In the genomic region with DNA sequence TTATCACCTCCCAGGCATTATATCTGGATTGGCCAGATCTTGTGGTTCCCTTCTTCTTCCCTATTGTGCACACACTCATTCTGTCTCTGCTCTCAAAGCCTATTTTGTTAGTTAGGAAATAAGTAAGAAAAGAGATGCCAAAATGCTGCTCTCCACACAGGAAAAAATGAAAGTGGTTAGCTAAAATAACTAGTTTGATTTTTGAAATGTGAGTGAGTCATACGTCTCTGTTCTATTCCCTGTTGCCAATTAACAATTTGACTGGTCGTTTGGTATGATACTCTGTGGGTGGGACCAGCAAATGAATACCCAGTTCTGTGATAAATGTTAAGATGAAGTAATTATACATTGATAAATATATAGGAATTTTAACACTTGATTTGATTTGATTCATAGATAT, we compare ENCODE assay signal across 13 cellular contexts. TPM values are rescaled to one million over a fixed set of nuclear protein-coding genes. Genes with fewer than 3 reads are reported as not detected.
DNase-seq lines count a peak whose midpoint lies in the region; ATAC-seq and TF ChIP-seq lines count a peak whose summit lies in the region.
"Had no signal": no experiment of that assay in that cellular context is flagged by ENCODE, and none has a peak within 500 bp of the region (broad histone marks: within the 10 kb centered on the region; RNA-seq: fewer than 3 reads in every experiment).

No MANE protein-coding gene starts in this region.

- H3K36me3 Mint-ChIP-seq in activated naive CD4-positive, alpha-beta T cell treated with anti-CD3 and anti-CD28 coated beads for 36 hours (ENCODE audit: low read depth): peaks cover 35% of the 10 kb centered on the region

- no peak for TF ChIP-seq POLR2A in thyroid gland (IDR thresholded peaks at IDR 0.05)

- TF ChIP-seq CTCF in fibroblast of mammary gland (conservative IDR thresholded peaks at IDR 0.05; ENCODE audit: control insufficient read depth, insufficient read depth, low read depth, low read length) (no peak), thyroid gland (IDR thresholded peaks at IDR 0.05) (no peak)

- H3K27me3 Mint-ChIP-seq in activated naive CD4-positive, alpha-beta T cell treated with anti-CD3 and anti-CD28 coated beads for 36 hours (ENCODE audit: low read depth): no peaks in the 10 kb centered on the region
- H3K27me3 Mint-ChIP-seq in stimulated activated naive CD8-positive, alpha-beta T cell treated with anti-CD3 and anti-CD28 coated beads, Interleukin-15, amount 100 ng/mL, for 72 hours: no peaks in the 10 kb centered on the region
- H3K27me3 Mint-ChIP-seq: CD4-positive, CD25-positive, alpha-beta regulatory T cell had no signal

- intact Hi-C loops in activated naive CD4-positive, alpha-beta T cell treated with anti-CD3 and anti-CD28 coated beads for 36 hours (cut with micrococcal nuclease): no loop called here
- intact Hi-C loops in thyroid gland (cut with DNase I): no loop called here

- no peak for DNase-seq in activated naive CD4-positive, alpha-beta T cell treated with anti-CD3 and anti-CD28 coated beads for 36 hours
- no peak for DNase-seq in activated naive CD4-positive, alpha-beta T cell treated with Interleukin-2 at 50 U/mL for 16 hours
- DNase-seq in fibroblast of mammary gland (ENCODE audit: low read depth) (peak; percentile 77), thyroid gland (no peak), NCI-H1092 (lab: John Stamatoyannopoulos, UW) (no peak), DMS 273 treated with DMSO at 0.1 percent for 48 hours (lab: John Stamatoyannopoulos, UW) (no peak)
- DNase-seq in stimulated activated naive CD8-positive, alpha-beta T cell treated with anti-CD3 and anti-CD28 coated beads, Interleukin-15, amount 100 ng/mL, for 72 hours: no peak
- DNase-seq: anterior cingulate cortex; CD4-positive, CD25-positive, alpha-beta regulatory T cell; GF-D8; nucleus accumbens had no signal

- no peaks in the 10 kb centered on the region for H3K36me3 ChIP-seq in thyroid gland

- CTCF ChIA-PET in activated naive CD4-positive, alpha-beta T cell treated with anti-CD3 and anti-CD28 coated beads for 36 hours (lab: Charles Lee): interaction anchor here (0.6 to 2.5 kb wide), 4 partner anchors 16 to 123 kb away, joined by 3 to 13 read pairs (median 4); no protein-coding TSS in a partner anchor

- WGBS in thyroid gland, 2 donors: 50 to 53% methylated on average over 2 of the region's 2 CpGs

- no peak overlapping the region for H3K4me3 ChIP-seq in fibroblast of mammary gland (ENCODE audit: control insufficient read depth, low read depth, low read length)
- no peak overlapping the region for H3K4me3 ChIP-seq in thyroid gland (replicated peaks in 1 of 3)

- H3K9me3 Mint-ChIP-seq in activated naive CD4-positive, alpha-beta T cell treated with anti-CD3 and anti-CD28 coated beads for 36 hours: no peaks in the 10 kb centered on the region
- H3K9me3 Mint-ChIP-seq in stimulated activated naive CD8-positive, alpha-beta T cell treated with anti-CD3 and anti-CD28 coated beads, Interleukin-15, amount 100 ng/mL, for 72 hours: no peaks in the 10 kb centered on the region

- no peaks in the 10 kb centered on the region for H3K27me3 ChIP-seq in thyroid gland

- H3K4me1 ChIP-seq in thyroid gland: no peaks in the 10 kb centered on the region

- H3K27ac Mint-ChIP-seq in activated naive CD4-positive, alpha-beta T cell treated with anti-CD3 and anti-CD28 coated beads for 36 hours: peak overlapping the region; percentile 78
- no peak overlapping the region for H3K27ac Mint-ChIP-seq in stimulated activated naive CD8-positive, alpha-beta T cell treated with anti-CD3 and anti-CD28 coated beads, Interleukin-15, amount 100 ng/mL, for 72 hours

- no peaks in the 10 kb centered on the region for H3K9me3 ChIP-seq in thyroid gland

- no peak overlapping the region for H3K27ac ChIP-seq in thyroid gland
- H3K27ac ChIP-seq: KMS-11 had no signal

- H3K4me1 Mint-ChIP-seq in activated naive CD4-positive, alpha-beta T cell treated with anti-CD3 and anti-CD28 coated beads for 36 hours (ENCODE audit: low read depth): peaks cover 44% of the 10 kb centered on the region
- H3K4me1 Mint-ChIP-seq in stimulated activated naive CD8-positive, alpha-beta T cell treated with anti-CD3 and anti-CD28 coated beads, Interleukin-15, amount 100 ng/mL, for 72 hours: peaks cover 32% of the 10 kb centered on the region

- no peak overlapping the region for H3K4me3 Mint-ChIP-seq in activated naive CD4-positive, alpha-beta T cell treated with anti-CD3 and anti-CD28 coated beads for 36 hours
- no peak overlapping the region for H3K4me3 Mint-ChIP-seq in stimulated activated naive CD8-positive, alpha-beta T cell treated with anti-CD3 and anti-CD28 coated beads, Interleukin-15, amount 100 ng/mL, for 72 hours

- peak; percentile 55 for ATAC-seq in SK-N-SH treated with all-trans-retinoic acid at 6 μM for 48 hours
- ATAC-seq in stimulated activated naive CD8-positive, alpha-beta T cell treated with anti-CD3 and anti-CD28 coated beads, Interleukin-15, amount 100 ng/mL, for 72 hours: peak; percentile 39

TF ChIP-seq in SK-N-SH treated with all-trans-retinoic acid at 6 μM for 48 hours, 23 proteins besides CTCF, POLR2A, EP300 and RAD21:
- TF ChIP-seq ISL1 (CRISPR knock-in tag; IDR thresholded peaks at IDR 0.05) (0 out of 2 replicates have a peak, but pooled peaks have one; percentile 24), GLIS3 (CRISPR knock-in tag; IDR thresholded peaks at IDR 0.05) (no peak), TCF4 (CRISPR knock-in tag; IDR thresholded peaks at IDR 0.05; ENCODE audit: borderline replicate concordance) (no peak), ZNF565 (CRISPR knock-in tag; conservative IDR thresholded peaks at IDR 0.05; ENCODE audit: low read depth) (no peak), ESRRG (CRISPR knock-in tag; IDR thresholded peaks at IDR 0.05) (no peak), TOX (CRISPR knock-in tag; IDR thresholded peaks at IDR 0.05; ENCODE audit: borderline replicate concordance) (no peak), TSHZ2 (CRISPR knock-in tag; IDR thresholded peaks at IDR 0.05) (no peak)
- TF ChIP-seq, protein P1, sequence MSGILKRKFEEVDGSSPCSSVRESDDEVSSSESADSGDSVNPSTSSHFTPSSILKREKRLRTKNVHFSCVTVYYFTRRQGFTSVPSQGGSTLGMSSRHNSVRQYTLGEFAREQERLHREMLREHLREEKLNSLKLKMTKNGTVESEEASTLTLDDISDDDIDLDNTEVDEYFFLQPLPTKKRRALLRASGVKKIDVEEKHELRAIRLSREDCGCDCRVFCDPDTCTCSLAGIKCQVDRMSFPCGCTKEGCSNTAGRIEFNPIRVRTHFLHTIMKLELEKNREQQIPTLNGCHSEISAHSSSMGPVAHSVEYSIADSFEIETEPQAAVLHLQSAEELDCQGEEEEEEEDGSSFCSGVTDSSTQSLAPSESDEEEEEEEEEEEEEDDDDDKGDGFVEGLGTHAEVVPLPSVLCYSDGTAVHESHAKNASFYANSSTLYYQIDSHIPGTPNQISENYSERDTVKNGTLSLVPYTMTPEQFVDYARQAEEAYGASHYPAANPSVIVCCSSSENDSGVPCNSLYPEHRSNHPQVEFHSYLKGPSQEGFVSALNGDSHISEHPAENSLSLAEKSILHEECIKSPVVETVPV (CRISPR knock-in tag; IDR thresholded peaks at IDR 0.05): no peak

RNA-seq across cellular contexts. Expression of gene LMNB1, which starts 28.2 kb away (rescaled TPM):
- total RNA-seq in activated naive CD4-positive, alpha-beta T cell treated with anti-CD3 and anti-CD28 coated beads for 36 hours: 100 to 1,000 TPM; 274 to 289 TPM
- total RNA-seq in thyroid gland: 10 to 100 TPM in 1 of 4 donors, 1 to 10 TPM in 3; 3.9 to 18.4 (median 6.5) TPM

Comparison
In these comparisons a context has a peak if more than half of its experiments do, and no peak if none do; other contexts are left out.
1. RNA of gene LMNB1, which starts 28.2 kb away (total RNA-seq): 274 to 289 TPM in activated naive CD4-positive, alpha-beta T cell treated with anti-CD3 and anti-CD28 coated beads for 36 hours; 3.9 to 18.4 TPM in thyroid gland; every median in the first group is over 10 times any median in the second.